ENCODE assay signal across 11 cellular contexts in genomic region chr9:110099236-110099741, GRCh38.
DNase-seq lines count a peak whose midpoint lies in the region; ATAC-seq and TF ChIP-seq lines count a peak whose summit lies in the region.
"Had no signal": no experiment of that assay in that cellular context is flagged by ENCODE, and none has a peak within 500 bp of the region (broad histone marks: within the 10 kb centered on the region; RNA-seq: fewer than 3 reads in every experiment).

No MANE protein-coding gene starts in this region.

- peaks cover 33% of the 10 kb centered on the region for H3K4me1 ChIP-seq in GM23338 (ENCODE audit: insufficient read depth)

- H3K4me2 ChIP-seq in GM23338 = 0 out of 2 replicates have a peak overlapping the region, but pooled peaks have one; percentile 0

- H3F3A ChIP-seq in GM23338 (replicated peaks; ENCODE audit: low read depth) = no peaks in the 10 kb centered on the region

- H2AFZ ChIP-seq in GM23338 = no peak overlapping the region

- H3K4me3 ChIP-seq in GM23338 = no peak overlapping the region
- H3K4me3 ChIP-seq: dorsolateral prefrontal cortex, tibial nerve had no signal

- CTCF ChIA-PET in T-cell (lab: Charles Lee) = no interaction called here

- ATAC-seq in GM23338 = no peak
- peak; percentile 15 for ATAC-seq in esophagus mucosa
- ATAC-seq in HG02798 (IDR thresholded peaks at IDR 0.05; ENCODE audit: poor library complexity, unreplicated experiment) = no peak
- ATAC-seq in HG03571 (IDR thresholded peaks at IDR 0.05; ENCODE audit: unreplicated experiment) = no peak
- ATAC-seq in T-cell (replicated peaks in 1 of 4) = no peak

- no peak for TF ChIP-seq CTCF in GM23338 (conservative IDR thresholded peaks at IDR 0.05; ENCODE audit: low read depth in 2 of 2)

- H3K27ac Mint-ChIP-seq in GM23338 (no peak overlapping the region), T-cell (no peak overlapping the region)

- H3K9me2 ChIP-seq in GM23338 (ENCODE audit: insufficient read depth) = no peaks in the 10 kb centered on the region

- H4K20me1 ChIP-seq in GM23338 (replicated peaks; ENCODE audit: insufficient read depth) = 0 out of 2 replicates have a peak, but pooled peaks cover 4% of the 10 kb centered on the region

- no peak overlapping the region for H3K27ac ChIP-seq in GM23338 (ENCODE audit: low read depth)
- H3K27ac ChIP-seq: VCaP had no signal

- H3K27me3 Mint-ChIP-seq in GM23338 (ENCODE audit: insufficient read depth, low read depth, poor library complexity) (peaks cover 4% of the 10 kb centered on the region), T-cell (no peaks in the 10 kb centered on the region)

- H3K9me3 Mint-ChIP-seq in GM23338 = no peaks in the 10 kb centered on the region
- no peaks in the 10 kb centered on the region for H3K9me3 Mint-ChIP-seq in T-cell

- H3K36me3 Mint-ChIP-seq in GM23338 (ENCODE audit: low read depth) (no peaks in the 10 kb centered on the region), T-cell (peaks cover 4% of the 10 kb centered on the region)

- peaks cover 47% of the 10 kb centered on the region for H3K79me2 ChIP-seq in GM23338 (replicated peaks; ENCODE audit: insufficient read depth)

- H3K4me1 Mint-ChIP-seq in GM23338 = peaks cover 75% of the 10 kb centered on the region
- peaks cover 0 to 6% (median 0%) of the 10 kb centered on the region in 3 donors for H3K4me1 Mint-ChIP-seq in T-cell

- H3K27me3 ChIP-seq in GM23338 (ENCODE audit: insufficient read depth) = no peaks in the 10 kb centered on the region
- H3K27me3 ChIP-seq: dorsolateral prefrontal cortex, tibial nerve had no signal

- POLR2A ChIA-PET in T-cell (lab: Charles Lee) = interaction anchor here in 1 of 2 donors (0.6 kb wide), 1 partner anchor 346 kb away, joined by 4 read pairs; no protein-coding TSS in a partner anchor

- no peak for DNase-seq in GM23338 (ENCODE audit: low spot score)
- peak; percentile 74 for DNase-seq in NCI-H345 (lab: John Stamatoyannopoulos, UW)
- peak; percentile 54 for DNase-seq in renal cortical epithelial cell (ENCODE audit: low read depth)
- no peak for DNase-seq in T-cell
- no peak for DNase-seq in activated CD4-positive, alpha-beta T cell treated with anti-CD3 and anti-CD28 coated beads for 4 hours

- H3K36me3 ChIP-seq in GM23338 (ENCODE audit: insufficient read depth) = no peaks in the 10 kb centered on the region
- H3K36me3 ChIP-seq: tibial nerve had no signal

- H3K4me3 Mint-ChIP-seq in GM23338 = no peak overlapping the region
- H3K4me3 Mint-ChIP-seq in T-cell = no peak overlapping the region

TF ChIP-seq in GM23338, 12 proteins besides CTCF, POLR2A, EP300 and RAD21 (continues in another document):
- TF ChIP-seq NANOG (IDR thresholded peaks at IDR 0.05; ENCODE audit: borderline replicate concordance) (no peak), CREB1 (CRISPR knock-in tag; IDR thresholded peaks at IDR 0.05; ENCODE audit: low read depth) (no peak), ZNF331 (CRISPR knock-in tag; IDR thresholded peaks at IDR 0.05; ENCODE audit: low read depth) (no peak), EZH2phosphoT487 (IDR thresholded peaks at IDR 0.05; ENCODE audit: unreplicated experiment) (no peak), ZNF114 (CRISPR knock-in tag; IDR thresholded peaks at IDR 0.05) (no peak), POLR2AphosphoS5 (IDR thresholded peaks at IDR 0.05; ENCODE audit: low read depth) (no peak), ETS1 (IDR thresholded peaks at IDR 0.05) (no peak), EZH2 (IDR thresholded peaks at IDR 0.05; ENCODE audit: low read depth, unreplicated experiment) (no peak)
- TF ChIP-seq, protein P1, sequence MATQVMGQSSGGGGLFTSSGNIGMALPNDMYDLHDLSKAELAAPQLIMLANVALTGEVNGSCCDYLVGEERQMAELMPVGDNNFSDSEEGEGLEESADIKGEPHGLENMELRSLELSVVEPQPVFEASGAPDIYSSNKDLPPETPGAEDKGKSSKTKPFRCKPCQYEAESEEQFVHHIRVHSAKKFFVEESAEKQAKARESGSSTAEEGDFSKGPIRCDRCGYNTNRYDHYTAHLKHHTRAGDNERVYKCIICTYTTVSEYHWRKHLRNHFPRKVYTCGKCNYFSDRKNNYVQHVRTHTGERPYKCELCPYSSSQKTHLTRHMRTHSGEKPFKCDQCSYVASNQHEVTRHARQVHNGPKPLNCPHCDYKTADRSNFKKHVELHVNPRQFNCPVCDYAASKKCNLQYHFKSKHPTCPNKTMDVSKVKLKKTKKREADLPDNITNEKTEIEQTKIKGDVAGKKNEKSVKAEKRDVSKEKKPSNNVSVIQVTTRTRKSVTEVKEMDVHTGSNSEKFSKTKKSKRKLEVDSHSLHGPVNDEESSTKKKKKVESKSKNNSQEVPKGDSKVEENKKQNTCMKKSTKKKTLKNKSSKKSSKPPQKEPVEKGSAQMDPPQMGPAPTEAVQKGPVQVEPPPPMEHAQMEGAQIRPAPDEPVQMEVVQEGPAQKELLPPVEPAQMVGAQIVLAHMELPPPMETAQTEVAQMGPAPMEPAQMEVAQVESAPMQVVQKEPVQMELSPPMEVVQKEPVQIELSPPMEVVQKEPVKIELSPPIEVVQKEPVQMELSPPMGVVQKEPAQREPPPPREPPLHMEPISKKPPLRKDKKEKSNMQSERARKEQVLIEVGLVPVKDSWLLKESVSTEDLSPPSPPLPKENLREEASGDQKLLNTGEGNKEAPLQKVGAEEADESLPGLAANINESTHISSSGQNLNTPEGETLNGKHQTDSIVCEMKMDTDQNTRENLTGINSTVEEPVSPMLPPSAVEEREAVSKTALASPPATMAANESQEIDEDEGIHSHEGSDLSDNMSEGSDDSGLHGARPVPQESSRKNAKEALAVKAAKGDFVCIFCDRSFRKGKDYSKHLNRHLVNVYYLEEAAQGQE (IDR thresholded peaks at IDR 0.05; ENCODE audit: unreplicated experiment) = no peak
- TF ChIP-seq, protein P2, sequence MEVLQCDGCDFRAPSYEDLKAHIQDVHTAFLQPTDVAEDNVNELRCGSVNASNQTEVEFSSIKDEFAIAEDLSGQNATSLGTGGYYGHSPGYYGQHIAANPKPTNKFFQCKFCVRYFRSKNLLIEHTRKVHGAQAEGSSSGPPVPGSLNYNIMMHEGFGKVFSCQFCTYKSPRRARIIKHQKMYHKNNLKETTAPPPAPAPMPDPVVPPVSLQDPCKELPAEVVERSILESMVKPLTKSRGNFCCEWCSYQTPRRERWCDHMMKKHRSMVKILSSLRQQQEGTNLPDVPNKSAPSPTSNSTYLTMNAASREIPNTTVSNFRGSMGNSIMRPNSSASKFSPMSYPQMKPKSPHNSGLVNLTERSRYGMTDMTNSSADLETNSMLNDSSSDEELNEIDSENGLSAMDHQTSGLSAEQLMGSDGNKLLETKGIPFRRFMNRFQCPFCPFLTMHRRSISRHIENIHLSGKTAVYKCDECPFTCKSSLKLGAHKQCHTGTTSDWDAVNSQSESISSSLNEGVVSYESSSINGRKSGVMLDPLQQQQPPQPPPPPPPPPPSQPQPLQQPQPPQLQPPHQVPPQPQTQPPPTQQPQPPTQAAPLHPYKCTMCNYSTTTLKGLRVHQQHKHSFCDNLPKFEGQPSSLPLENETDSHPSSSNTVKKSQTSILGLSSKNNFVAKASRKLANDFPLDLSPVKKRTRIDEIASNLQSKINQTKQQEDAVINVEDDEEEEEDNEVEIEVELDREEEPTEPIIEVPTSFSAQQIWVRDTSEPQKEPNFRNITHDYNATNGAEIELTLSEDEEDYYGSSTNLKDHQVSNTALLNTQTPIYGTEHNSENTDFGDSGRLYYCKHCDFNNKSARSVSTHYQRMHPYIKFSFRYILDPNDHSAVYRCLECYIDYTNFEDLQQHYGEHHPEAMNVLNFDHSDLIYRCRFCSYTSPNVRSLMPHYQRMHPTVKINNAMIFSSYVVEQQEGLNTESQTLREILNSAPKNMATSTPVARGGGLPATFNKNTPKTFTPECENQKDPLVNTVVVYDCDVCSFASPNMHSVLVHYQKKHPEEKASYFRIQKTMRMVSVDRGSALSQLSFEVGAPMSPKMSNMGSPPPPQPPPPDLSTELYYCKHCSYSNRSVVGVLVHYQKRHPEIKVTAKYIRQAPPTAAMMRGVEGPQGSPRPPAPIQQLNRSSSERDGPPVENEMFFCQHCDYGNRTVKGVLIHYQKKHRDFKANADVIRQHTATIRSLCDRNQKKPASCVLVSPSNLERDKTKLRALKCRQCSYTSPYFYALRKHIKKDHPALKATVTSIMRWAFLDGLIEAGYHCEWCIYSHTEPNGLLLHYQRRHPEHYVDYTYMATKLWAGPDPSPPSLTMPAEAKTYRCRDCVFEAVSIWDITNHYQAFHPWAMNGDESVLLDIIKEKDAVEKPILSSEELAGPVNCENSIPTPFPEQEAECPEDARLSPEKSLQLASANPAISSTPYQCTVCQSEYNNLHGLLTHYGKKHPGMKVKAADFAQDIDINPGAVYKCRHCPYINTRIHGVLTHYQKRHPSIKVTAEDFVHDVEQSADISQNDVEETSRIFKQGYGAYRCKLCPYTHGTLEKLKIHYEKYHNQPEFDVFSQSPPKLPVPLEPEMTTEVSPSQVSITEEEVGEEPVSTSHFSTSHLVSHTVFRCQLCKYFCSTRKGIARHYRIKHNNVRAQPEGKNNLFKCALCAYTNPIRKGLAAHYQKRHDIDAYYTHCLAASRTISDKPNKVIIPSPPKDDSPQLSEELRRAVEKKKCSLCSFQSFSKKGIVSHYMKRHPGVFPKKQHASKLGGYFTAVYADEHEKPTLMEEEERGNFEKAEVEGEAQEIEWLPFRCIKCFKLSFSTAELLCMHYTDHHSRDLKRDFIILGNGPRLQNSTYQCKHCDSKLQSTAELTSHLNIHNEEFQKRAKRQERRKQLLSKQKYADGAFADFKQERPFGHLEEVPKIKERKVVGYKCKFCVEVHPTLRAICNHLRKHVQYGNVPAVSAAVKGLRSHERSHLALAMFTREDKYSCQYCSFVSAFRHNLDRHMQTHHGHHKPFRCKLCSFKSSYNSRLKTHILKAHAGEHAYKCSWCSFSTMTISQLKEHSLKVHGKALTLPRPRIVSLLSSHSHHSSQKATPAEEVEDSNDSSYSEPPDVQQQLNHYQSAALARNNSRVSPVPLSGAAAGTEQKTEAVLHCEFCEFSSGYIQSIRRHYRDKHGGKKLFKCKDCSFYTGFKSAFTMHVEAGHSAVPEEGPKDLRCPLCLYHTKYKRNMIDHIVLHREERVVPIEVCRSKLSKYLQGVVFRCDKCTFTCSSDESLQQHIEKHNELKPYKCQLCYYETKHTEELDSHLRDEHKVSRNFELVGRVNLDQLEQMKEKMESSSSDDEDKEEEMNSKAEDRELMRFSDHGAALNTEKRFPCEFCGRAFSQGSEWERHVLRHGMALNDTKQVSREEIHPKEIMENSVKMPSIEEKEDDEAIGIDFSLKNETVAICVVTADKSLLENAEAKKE (CRISPR knock-in tag; IDR thresholded peaks at IDR 0.05) = no peak

Comparison
In these comparisons a context has a peak if more than half of its experiments do, and no peak if none do; other contexts are left out.
1. DNase-seq: peak in NCI-H345 (single experiment) and renal cortical epithelial cell (single experiment); none in GM23338 (single experiment), T-cell (0 of 34) and activated CD4-positive, alpha-beta T cell treated with anti-CD3 and anti-CD28 coated beads for 4 hours (0 of 2).